In the genomic region with DNA sequence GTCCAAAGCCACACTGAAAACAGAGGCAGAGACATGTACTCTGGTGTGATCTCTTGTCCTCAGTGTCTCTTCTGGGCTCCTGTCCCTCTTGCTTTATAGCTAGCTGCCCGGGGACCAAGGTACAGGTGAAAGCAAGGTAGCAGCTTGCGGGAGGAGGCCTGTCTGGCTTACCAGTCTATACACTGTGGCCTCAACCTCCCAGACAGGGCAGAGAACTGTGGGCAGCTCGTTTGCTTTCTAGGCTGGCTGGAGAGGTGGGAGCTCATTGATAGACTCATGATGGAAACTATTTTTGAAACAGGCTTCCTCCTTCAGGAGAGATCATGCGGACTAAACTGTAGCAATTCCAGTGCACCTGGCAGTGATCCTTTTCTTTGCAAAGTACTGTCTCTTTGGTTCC, we compare ENCODE assay signal across 13 cellular contexts. TPM values are rescaled to one million over a fixed set of nuclear protein-coding genes. Genes with fewer than 3 reads are reported as not detected.
DNase-seq lines count a peak whose midpoint lies in the region; ATAC-seq and TF ChIP-seq lines count a peak whose summit lies in the region.
"Had no signal": no experiment of that assay in that cellular context is flagged by ENCODE, and none has a peak within 500 bp of the region (broad histone marks: within the 10 kb centered on the region; RNA-seq: fewer than 3 reads in every experiment).

No MANE protein-coding gene starts in this region.

- no peak for TF ChIP-seq POLR2A in esophagus squamous epithelium (IDR thresholded peaks at IDR 0.05)
- TF ChIP-seq POLR2A in gastrocnemius medialis (IDR thresholded peaks at IDR 0.05): no peak

- POLR2A ChIA-PET in CD4-positive, alpha-beta memory T cell (lab: Charles Lee; ENCODE audit: partially characterized antibody): interaction anchor here (1.0 to 9.4 kb wide), 3 partner anchors 17 to 179 kb away, joined by 3 to 215 read pairs (median 4); partner anchors contain the start of genes TMEM140 and WDR91

- in situ Hi-C loops in gastrocnemius medialis (cut with MboI; ENCODE audit: low sequenced_read_pairs in 4 of 4): no loop called here

- H3K27me3 ChIP-seq in CD4-positive, alpha-beta memory T cell (ENCODE audit: insufficient read depth, low read length): no peaks in the 10 kb centered on the region
- H3K27me3 ChIP-seq in H7 (ENCODE audit: control insufficient read depth, insufficient read depth, low read length): no peaks in the 10 kb centered on the region
- no peaks in the 10 kb centered on the region for H3K27me3 ChIP-seq in esophagus squamous epithelium
- H3K27me3 ChIP-seq in gastrocnemius medialis: no peaks in the 10 kb centered on the region
- H3K27me3 ChIP-seq: BLaER1, testis had no signal

- no peak for DNase-seq in CD4-positive, alpha-beta memory T cell
- DNase-seq in H7 (peak; percentile 5), esophagus squamous epithelium (lab: John Stamatoyannopoulos, UW) (no peak), gastrocnemius medialis (no peak), SK-N-DZ (ENCODE audit: low spot score) (no peak), EL (no peak)
- no peak for DNase-seq in activated naive CD4-positive, alpha-beta T cell (lab: John Stamatoyannopoulos, UW)
- DNase-seq: activated CD4-positive, CD25-positive, alpha-beta regulatory T cell treated with anti-CD3 and anti-CD28 coated beads, Interleukin-2, amount 50 U/mL, for 72 hours; NCI-H2081; NCI-H526 treated with DMSO at 0.1 percent for 48 hours; occipital lobe; testis had no signal

- H3K36me3 Mint-ChIP-seq in CD4-positive, alpha-beta memory T cell: peaks cover 58 to 78% of the 10 kb centered on the region in 2 donors

- intact Hi-C loops in CD4-positive, alpha-beta memory T cell (cut with micrococcal nuclease): no loop called here
- intact Hi-C loops in esophagus squamous epithelium (cut with DNase I) (loop anchor here (10.0 kb wide), 2 partner anchors 181 to 481 kb away; partner anchors contain the start of gene AGBL3), gastrocnemius medialis (cut with DNase I; ENCODE audit: low total_unique reads) (loop anchor here (5.0 kb wide), 1 partner anchor 634 kb away; no protein-coding TSS in a partner anchor)

- ATAC-seq in gastrocnemius medialis: no peak

- peaks cover 34% of the 10 kb centered on the region for H3K4me1 ChIP-seq in CD4-positive, alpha-beta memory T cell (ENCODE audit: insufficient read depth, low read length)
- H3K4me1 ChIP-seq in esophagus squamous epithelium (peaks cover 15 to 68% (median 44%) of the 10 kb centered on the region in 3 donors), gastrocnemius medialis (peaks cover 86 to 91% of the 10 kb centered on the region in 2 donors)

- H3K4me3 ChIP-seq in CD4-positive, alpha-beta memory T cell (ENCODE audit: low read length in 2 of 2): no peak overlapping the region
- no peak overlapping the region for H3K4me3 ChIP-seq in H7 (ENCODE audit: insufficient read depth, low read depth, low read length)
- no peak overlapping the region for H3K4me3 ChIP-seq in esophagus squamous epithelium
- H3K4me3 ChIP-seq in gastrocnemius medialis: peak overlapping the region in 2 of 4 donors; percentile 8 to 35
- H3K4me3 ChIP-seq: BLaER1, testis had no signal

- peaks cover 22% of the 10 kb centered on the region for H3K36me3 ChIP-seq in CD4-positive, alpha-beta memory T cell (ENCODE audit: insufficient read depth, low read length)
- H3K36me3 ChIP-seq in H7 (replicated peaks; ENCODE audit: control insufficient read depth, insufficient read depth, low read length) (peaks cover 36% of the 10 kb centered on the region), esophagus squamous epithelium (peaks cover 26 to 69% (median 27%) of the 10 kb centered on the region in 3 donors), gastrocnemius medialis (peaks cover 0 to 24% of the 10 kb centered on the region in 2 donors)

- H3K9me3 Mint-ChIP-seq in CD4-positive, alpha-beta memory T cell: peaks cover 0 to 6% (median 2%) of the 10 kb centered on the region in 8 donors

- peak overlapping the region in 5 of 7 donors; percentile 51 to 96 (median 61) for H3K27ac Mint-ChIP-seq in CD4-positive, alpha-beta memory T cell

- no peaks in the 10 kb centered on the region for H3K27me3 Mint-ChIP-seq in CD4-positive, alpha-beta memory T cell

- H3K4me3 Mint-ChIP-seq in CD4-positive, alpha-beta memory T cell: no peak overlapping the region

- peaks cover 36 to 78% (median 52%) of the 10 kb centered on the region in 4 donors for H3K4me1 Mint-ChIP-seq in CD4-positive, alpha-beta memory T cell

- TF ChIP-seq CTCF in esophagus squamous epithelium (IDR thresholded peaks at IDR 0.05): no peak
- TF ChIP-seq CTCF in gastrocnemius medialis (IDR thresholded peaks at IDR 0.05 in 4 of 5, conservative IDR thresholded peaks at IDR 0.05 in 1 of 5): no peak

- no peak overlapping the region for H3K27ac ChIP-seq in CD4-positive, alpha-beta memory T cell (ENCODE audit: low read depth, low read length)
- H3K27ac ChIP-seq in esophagus squamous epithelium (peak overlapping the region in 3 of 4 donors; percentile 95 to 99 (median 97)), gastrocnemius medialis (peak overlapping the region; percentile 93 to 97 (median 96))
- H3K27ac ChIP-seq: BLaER1 had no signal

- CTCF ChIA-PET in CD4-positive, alpha-beta memory T cell (lab: Charles Lee; ENCODE audit: partially characterized antibody): interaction anchor here (8.3 to 12.3 kb wide), 2 partner anchors 17 to 181 kb away, joined by 113 to 162 read pairs; partner anchors contain the start of genes AGBL3 and TMEM140

- H3K9me3 ChIP-seq in CD4-positive, alpha-beta memory T cell (ENCODE audit: control insufficient read depth in 1 of 2, low read length in 2 of 2): no peaks in the 10 kb centered on the region
- no peaks in the 10 kb centered on the region for H3K9me3 ChIP-seq in esophagus squamous epithelium
- no peaks in the 10 kb centered on the region for H3K9me3 ChIP-seq in gastrocnemius medialis
- H3K9me3 ChIP-seq: testis had no signal

- 60 to 78% methylated on average over 2 to 3 of the region's 4 CpGs for WGBS in esophagus squamous epithelium, 2 donors

RNA-seq across cellular contexts. Expression of gene CYREN, which starts 4.6 kb away (rescaled TPM):
- 10 to 100 TPM; 45.3 to 46.5 TPM for total RNA-seq in CD4-positive, alpha-beta memory T cell
- polyA plus RNA-seq in CD4-positive, alpha-beta memory T cell: 10 to 100 TPM; 35.2 to 52.9 TPM
- 36.2 and 41.1 TPM in 2 replicates for total RNA-seq in H7 (2014; rRNA removed; shearing (Covaris generic))
- total RNA-seq in esophagus squamous epithelium (10 to 100 TPM; 19.0 to 53.8 (median 35.4) TPM), gastrocnemius medialis (10 to 100 TPM; 11.8 to 51.5 (median 20.4) TPM)
- polyA plus RNA-seq in SK-N-DZ (2014; cell fraction: cytosol; rRNA removed): 53.3 and 68.1 TPM in 2 replicates
- polyA plus RNA-seq in SK-N-DZ (2014; cell fraction: nucleus; rRNA removed): 41.9 and 47.3 TPM in 2 replicates

RNA-seq across cellular contexts. Expression of gene TMEM140, which starts 18.0 kb away (rescaled TPM):
- 10 to 100 TPM; 28.3 to 31.3 TPM for total RNA-seq in CD4-positive, alpha-beta memory T cell
- 10 to 100 TPM; 13.6 to 30.9 TPM for polyA plus RNA-seq in CD4-positive, alpha-beta memory T cell
- not detected in 2 replicates for total RNA-seq in H7 (2014; rRNA removed; shearing (Covaris generic))
- total RNA-seq in esophagus squamous epithelium (1 to 10 TPM in 3 of 4 donors, under 1 TPM in 1; 0.57 to 9.5 (median 5.2) TPM), gastrocnemius medialis (100 to 1,000 TPM; 116 to 179 (median 145) TPM)
- polyA plus RNA-seq in SK-N-DZ (2014; cell fraction: cytosol; rRNA removed): not detected in 2 replicates
- not detected in 2 replicates for polyA plus RNA-seq in SK-N-DZ (2014; cell fraction: nucleus; rRNA removed)

RNA-seq across cellular contexts. Expression of gene WDR91, which starts 45.5 kb away (rescaled TPM):
- 10 to 100 TPM; 29.1 to 29.4 TPM for total RNA-seq in CD4-positive, alpha-beta memory T cell
- polyA plus RNA-seq in CD4-positive, alpha-beta memory T cell: 1 to 10 TPM; 2.3 to 8.9 TPM
- total RNA-seq in H7 (2014; rRNA removed; shearing (Covaris generic)): 9.1 and 17.4 TPM in 2 replicates
- total RNA-seq in esophagus squamous epithelium (10 to 100 TPM; 19.6 to 29.0 (median 24.3) TPM), gastrocnemius medialis (1 to 10 TPM; 3.6 to 8.0 (median 6.4) TPM)
- polyA plus RNA-seq in SK-N-DZ (2014; cell fraction: cytosol; rRNA removed): 16.3 and 25.1 TPM in 2 replicates
- 22.8 and 28.8 TPM in 2 replicates for polyA plus RNA-seq in SK-N-DZ (2014; cell fraction: nucleus; rRNA removed)
